19 cellular contexts compared by ENCODE assay signal in genomic region chr17:27741361-27741861, GRCh38. TPM values are rescaled to one million over a fixed set of nuclear protein-coding genes. Genes with fewer than 3 reads are reported as not detected.
DNase-seq lines count a peak whose midpoint lies in the region; ATAC-seq and TF ChIP-seq lines count a peak whose summit lies in the region.
"Had no signal": no experiment of that assay in that cellular context is flagged by ENCODE, and none has a peak within 500 bp of the region (broad histone marks: within the 10 kb centered on the region; RNA-seq: fewer than 3 reads in every experiment).

No MANE protein-coding gene starts in this region.

- TF ChIP-seq CTCF in right atrium auricular region (IDR thresholded peaks at IDR 0.05) (no peak), foreskin fibroblast (IDR thresholded peaks at IDR 0.05; ENCODE audit: low read depth, low read length) (no peak), body of pancreas (IDR thresholded peaks at IDR 0.05) (no peak)

- TF ChIP-seq POLR2A in body of pancreas (IDR thresholded peaks at IDR 0.05), result no peak

- H3K9me3 ChIP-seq in right atrium auricular region (no peaks in the 10 kb centered on the region), aorta (ENCODE audit: control insufficient read depth, low read length) (no peaks in the 10 kb centered on the region), body of pancreas (no peaks in the 10 kb centered on the region)

- intact Hi-C loops in Right ventricle myocardium superior (cut with DNase I) (no loop called here), aorta (cut with DNase I) (no loop called here), body of pancreas (cut with DNase I) (no loop called here)

- H3K27ac ChIP-seq in right atrium auricular region (no peak overlapping the region), aorta (ENCODE audit: low read depth in 1 of 2, low read length in 2 of 2) (no peak overlapping the region), body of pancreas (no peak overlapping the region)
- H3K27ac ChIP-seq: WERI-Rb-1 had no signal

- ATAC-seq in Right ventricle myocardium superior (ENCODE audit: poor library complexity) (no peak), aorta (ENCODE audit: low FRiP score) (peak; percentile 64), body of pancreas (no peak)
- ATAC-seq: activated CD8-positive, alpha-beta T cell treated with anti-CD3 and anti-CD28 coated beads for 36 hours had no signal

- H3K4me1 ChIP-seq in right atrium auricular region (no peaks in the 10 kb centered on the region), aorta (ENCODE audit: control insufficient read depth in 1 of 2, insufficient read depth in 2 of 2, low read length in 2 of 2) (no peaks in the 10 kb centered on the region), body of pancreas (no peaks in the 10 kb centered on the region)

- H3K27me3 ChIP-seq in right atrium auricular region (no peaks in the 10 kb centered on the region), aorta (ENCODE audit: control insufficient read depth in 1 of 2, insufficient read depth in 2 of 2, low read length in 1 of 2) (no peaks in the 10 kb centered on the region), body of pancreas (no peaks in the 10 kb centered on the region)

- H3K4me3 ChIP-seq in right atrium auricular region (no peak overlapping the region), foreskin fibroblast (ENCODE audit: low read depth in 1 of 2, low read length in 2 of 2) (no peak overlapping the region), aorta (ENCODE audit: low read length in 2 of 2) (no peak overlapping the region), body of pancreas (no peak overlapping the region)
- H3K4me3 ChIP-seq: lung had no signal

- H3K36me3 ChIP-seq in right atrium auricular region, result no peaks in the 10 kb centered on the region
- H3K36me3 ChIP-seq in aorta (ENCODE audit: control insufficient read depth in 1 of 2, insufficient read depth in 2 of 2, low read length in 1 of 2), result no peaks in the 10 kb centered on the region
- H3K36me3 ChIP-seq in body of pancreas (replicated peaks in 1 of 2; ENCODE audit: insufficient read depth in 1 of 2, low read depth in 2 of 2), result no peaks in the 10 kb centered on the region
- H3K36me3 ChIP-seq: WERI-Rb-1 had no signal

- WGBS in aorta, 2 donors, result 9 to 15% methylated on average over 9 of the region's 9 CpGs
- 54 to 60% methylated on average over 3 to 9 of the region's 9 CpGs for WGBS in body of pancreas, 2 donors

- peak; percentile 42 for DNase-seq in right atrium auricular region (ENCODE audit: low spot score)
- DNase-seq in Right ventricle myocardium superior, result no peak
- peak; percentile 1 for DNase-seq in amniotic epithelial cell (ENCODE audit: low read depth)
- peak; percentile 14 to 37 for DNase-seq in foreskin fibroblast
- no peak for DNase-seq in aorta
- no peak for DNase-seq in ureter (ENCODE audit: low spot score)
- DNase-seq in body of pancreas, result no peak
- DNase-seq in amniotic stem cell (lab: John Stamatoyannopoulos, UW), result no peak
- DNase-seq: activated CD8-positive, alpha-beta T cell treated with anti-CD3 and anti-CD28 coated beads for 36 hours; activated naive CD8-positive, alpha-beta T cell treated with anti-CD3 and anti-CD28 coated beads for 36 hours; activated T-cell treated with anti-CD3 and anti-CD28 coated beads, Interleukin-2, amount 50 U/mL, for 48 hours; GOT3; NCI-H748 treated with DMSO at 0.1 percent for 48 hours; RPMI8226; stimulated activated CD4-positive, alpha-beta T cell treated with anti-CD3 and anti-CD28 coated beads, Interleukin-15, amount 100 ng/mL, for 24 hours; T-helper 1 cell; WERI-Rb-1 had no signal

RNA-seq across cellular contexts. Expression of gene NOS2, which starts 58.9 kb away (rescaled TPM):
- total RNA-seq in right atrium auricular region (under 1 TPM; 0.11 to 0.20 TPM), Right ventricle myocardium superior (0.19 TPM), aorta (under 1 TPM; 0.16 to 0.48 TPM), ureter (0.23 TPM), body of pancreas (under 1 TPM; 0.26 to 0.33 TPM)
- under 1 TPM; 0.36 to 0.38 TPM for polyA plus RNA-seq in aorta
- total RNA-seq: activated CD8-positive, alpha-beta T cell treated with anti-CD3 and anti-CD28 coated beads for 36 hours; pulmonary artery endothelial cell had no signal

Comparison
In these comparisons a context has a peak if more than half of its experiments do, and no peak if none do; other contexts are left out.
1. DNase-seq: peak in right atrium auricular region (single experiment), amniotic epithelial cell (single experiment) and foreskin fibroblast (2 of 2); none in Right ventricle myocardium superior (single experiment), aorta (0 of 2), ureter (single experiment), body of pancreas (0 of 4) and amniotic stem cell (single experiment).